Comparison of ENCODE assay signal across 1 cellular context in the genomic region with DNA sequence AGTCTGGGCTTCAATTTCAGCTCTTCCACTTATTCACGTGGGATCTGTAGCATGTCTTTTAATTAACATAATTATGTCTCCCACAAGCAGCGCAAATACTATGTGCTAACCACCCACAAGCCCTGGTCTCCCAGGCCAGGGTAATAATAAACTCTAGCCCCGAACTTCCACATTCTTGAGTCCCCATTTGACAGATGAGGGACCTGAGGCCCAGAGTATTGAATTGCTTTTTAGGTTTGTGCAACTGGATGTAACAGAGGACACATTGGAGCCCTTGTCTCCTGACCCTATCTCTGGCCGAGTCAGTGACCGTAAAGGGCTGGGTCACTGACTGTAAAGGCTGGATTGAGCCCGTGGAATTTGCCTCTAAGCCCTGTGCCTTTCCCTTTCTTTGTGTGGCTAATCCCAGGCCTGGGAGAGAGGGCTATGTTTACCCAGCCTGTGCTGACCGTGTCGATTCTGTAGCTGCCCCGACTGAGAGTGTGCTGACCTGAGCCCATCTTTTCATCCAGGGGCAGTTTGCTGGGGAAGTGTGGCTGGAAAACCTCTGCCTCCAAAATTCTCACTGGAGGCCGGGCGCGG.
TF ChIP-seq lines count a peak whose summit lies in the region.

No MANE protein-coding gene starts in this region.

TF ChIP-seq in HepG2, 621 proteins besides CTCF, POLR2A, EP300 and RAD21 (continued from another document):
- TF ChIP-seq, protein P1, sequence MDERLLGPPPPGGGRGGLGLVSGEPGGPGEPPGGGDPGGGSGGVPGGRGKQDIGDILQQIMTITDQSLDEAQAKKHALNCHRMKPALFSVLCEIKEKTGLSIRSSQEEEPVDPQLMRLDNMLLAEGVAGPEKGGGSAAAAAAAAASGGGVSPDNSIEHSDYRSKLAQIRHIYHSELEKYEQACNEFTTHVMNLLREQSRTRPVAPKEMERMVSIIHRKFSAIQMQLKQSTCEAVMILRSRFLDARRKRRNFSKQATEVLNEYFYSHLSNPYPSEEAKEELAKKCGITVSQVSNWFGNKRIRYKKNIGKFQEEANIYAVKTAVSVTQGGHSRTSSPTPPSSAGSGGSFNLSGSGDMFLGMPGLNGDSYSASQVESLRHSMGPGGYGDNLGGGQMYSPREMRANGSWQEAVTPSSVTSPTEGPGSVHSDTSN (CRISPR knock-in tag; IDR thresholded peaks at IDR 0.05), result no peak
- TF ChIP-seq JARID2 (CRISPR knock-in tag; IDR thresholded peaks at IDR 0.05; ENCODE audit: insufficient replicate concordance) (no peak), ZNF773 (CRISPR knock-in tag; IDR thresholded peaks at IDR 0.05; ENCODE audit: borderline replicate concordance) (no peak), ARNTL (CRISPR knock-in tag; IDR thresholded peaks at IDR 0.05) (no peak), RARA (CRISPR knock-in tag; IDR thresholded peaks at IDR 0.05) (no peak), HNRNPUL1 (IDR thresholded peaks at IDR 0.05; ENCODE audit: low read depth, low read length) (no peak), TP53 (CRISPR knock-in tag; conservative IDR thresholded peaks at IDR 0.05) (no peak), CC2D1A (CRISPR knock-in tag; IDR thresholded peaks at IDR 0.05) (no peak), KDM6A (CRISPR knock-in tag; IDR thresholded peaks at IDR 0.05; ENCODE audit: low read depth) (no peak), CREM (IDR thresholded peaks at IDR 0.05) (no peak), CREM (CRISPR knock-in tag; IDR thresholded peaks at IDR 0.05) (no peak), ZNF549 (CRISPR knock-in tag; IDR thresholded peaks at IDR 0.05) (no peak)
TF ChIP-seq in HepG2: peak in this region for 8.
